ENCODE assay signal across 14 cellular contexts in the genomic region with DNA sequence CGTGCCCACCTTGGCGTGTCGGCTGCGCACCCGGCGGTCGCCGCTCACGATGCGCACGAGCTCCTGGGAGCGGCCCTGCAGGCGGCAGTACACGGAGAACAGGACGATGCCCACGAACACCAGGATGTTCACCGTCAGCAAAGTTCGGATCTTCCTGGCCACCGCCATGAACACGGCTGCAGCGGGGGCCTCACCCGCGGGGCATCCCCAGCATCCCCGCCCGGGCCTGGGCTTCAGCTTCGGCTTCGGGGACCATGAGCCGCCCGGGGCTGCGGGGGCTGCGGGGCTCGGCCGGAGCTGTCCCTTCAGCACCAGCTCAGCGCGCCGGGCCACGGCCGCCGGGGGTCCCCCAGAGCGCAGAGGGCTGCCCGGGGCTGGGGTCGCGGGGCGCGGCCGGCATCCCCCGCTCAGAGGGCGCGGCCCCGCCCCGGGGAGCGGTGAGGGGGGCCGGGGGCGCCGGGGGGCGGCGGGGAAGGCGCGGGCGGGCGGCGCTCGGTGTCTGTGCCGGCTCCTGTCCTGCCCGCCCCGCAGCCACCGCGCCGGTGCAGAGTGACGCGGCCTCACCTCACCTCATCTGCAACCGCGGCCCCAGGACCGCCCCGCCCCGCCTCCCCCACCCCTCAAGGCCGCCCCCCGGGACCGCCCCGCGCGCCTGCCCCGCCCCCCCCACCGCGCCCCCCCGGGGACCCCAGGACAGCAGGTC. TPM values are rescaled to one million over a fixed set of nuclear protein-coding genes. Genes with fewer than 3 reads are reported as not detected.
A peak's percentile ranks its signal among the peaks of the same experiment; 100 is the strongest.
DNase-seq lines count a peak whose midpoint lies in the region; ATAC-seq and TF ChIP-seq lines count a peak whose summit lies in the region.
"Had no signal": no experiment of that assay in that cellular context is flagged by ENCODE, and none has a peak within 500 bp of the region (broad histone marks: within the 10 kb centered on the region; RNA-seq: fewer than 3 reads in every experiment).

A gene (minus strand): TSS at position 554 of the 703 bp plus-strand sequence. CDS start 386 bp downstream, at position 168.

- intact Hi-C loops in activated naive CD4-positive, alpha-beta T cell treated with anti-CD3 and anti-CD28 coated beads for 36 hours (cut with micrococcal nuclease) = loop anchor here (5.0 kb wide), 2 partner anchors 42 to 163 kb away; a partner anchor contains a TSS
- intact Hi-C loops in body of pancreas (cut with DNase I) = no loop called here

- H3K27me3 ChIP-seq in body of pancreas = peaks cover 0 to 20% of the 10 kb centered on the region in 2 donors

- POLR2A ChIA-PET in RWPE1 (lab: Yijun Ruan, JAX; ENCODE audit: low non-redundant PET) = no interaction called here

- 5% methylated on average over 26 of the region's 86 CpGs; no CpG with 5 or more reads in 1 of the 2 donors for WGBS in body of pancreas, 2 donors

- H3K4me1 ChIP-seq in body of pancreas = no peaks in the 10 kb centered on the region
- H3K4me1 ChIP-seq: foreskin keratinocyte had no signal

- no peak for DNase-seq in activated naive CD4-positive, alpha-beta T cell treated with anti-CD3 and anti-CD28 coated beads for 36 hours
- DNase-seq in activated naive CD4-positive, alpha-beta T cell treated with Interleukin-2 at 50 U/mL for 16 hours = no peak
- DNase-seq in RWPE1 (ENCODE audit: low spot score) = no peak
- DNase-seq in epithelial cell of proximal tubule (ENCODE audit: low read depth) = no peak
- peak; percentile 73 for DNase-seq in retina
- DNase-seq in body of pancreas = no peak
- DNase-seq in left lobe of liver (ENCODE audit: low spot score) = no peak
- DNase-seq: foreskin keratinocyte, NCI-H446 treated with DMSO at 0.1 percent for 48 hours, stomach had no signal

- no peaks in the 10 kb centered on the region for H3K36me3 Mint-ChIP-seq in activated naive CD4-positive, alpha-beta T cell treated with anti-CD3 and anti-CD28 coated beads for 36 hours (ENCODE audit: low read depth)

- peaks cover 24% of the 10 kb centered on the region for H3K4me1 Mint-ChIP-seq in activated naive CD4-positive, alpha-beta T cell treated with anti-CD3 and anti-CD28 coated beads for 36 hours (ENCODE audit: low read depth)
- H3K4me1 Mint-ChIP-seq: B cell; central memory CD8-positive, alpha-beta T cell had no signal

- H3K27ac ChIP-seq in RWPE1 (peak within 1 kb of the TSS; percentile 97), body of pancreas (no peak within 1 kb of the TSS)
- H3K27ac ChIP-seq: foreskin keratinocyte had no signal

- peak within 1 kb of the TSS; percentile 34 for H3K4me3 Mint-ChIP-seq in activated naive CD4-positive, alpha-beta T cell treated with anti-CD3 and anti-CD28 coated beads for 36 hours
- H3K4me3 Mint-ChIP-seq: B cell; central memory CD8-positive, alpha-beta T cell had no signal

- CTCF ChIA-PET in activated naive CD4-positive, alpha-beta T cell treated with anti-CD3 and anti-CD28 coated beads for 36 hours (lab: Charles Lee) = no interaction called here
- CTCF ChIA-PET in RWPE1 (lab: Yijun Ruan, JAX) = interaction anchor here (0.6 to 0.7 kb wide), 2 partner anchors 53 to 125 kb away, joined by 4 read pairs; no protein-coding TSS in a partner anchor

- H3K4me3 ChIP-seq in epithelial cell of proximal tubule (ENCODE audit: low read depth, low read length) (peak within 1 kb of the TSS; percentile 27), body of pancreas (no peak within 1 kb of the TSS)

- H3K27ac Mint-ChIP-seq in activated naive CD4-positive, alpha-beta T cell treated with anti-CD3 and anti-CD28 coated beads for 36 hours = no peak within 1 kb of the TSS
- H3K27ac Mint-ChIP-seq: B cell had no signal

- ATAC-seq in HG03097 (IDR thresholded peaks at IDR 0.05; ENCODE audit: low FRiP score, unreplicated experiment) (no peak), body of pancreas (no peak), left lobe of liver (no peak)
- ATAC-seq: foreskin keratinocyte had no signal

- TF ChIP-seq POLR2A in body of pancreas (IDR thresholded peaks at IDR 0.05) = no peak

- TF ChIP-seq CTCF in RWPE1 (conservative IDR thresholded peaks at IDR 0.05; ENCODE audit: low read depth) = no peak
- no peak for TF ChIP-seq CTCF in epithelial cell of proximal tubule (conservative IDR thresholded peaks at IDR 0.05; ENCODE audit: low read depth, low read length)
- TF ChIP-seq CTCF in body of pancreas (IDR thresholded peaks at IDR 0.05) = no peak

- peaks cover 2% of the 10 kb centered on the region for H3K9me3 Mint-ChIP-seq in activated naive CD4-positive, alpha-beta T cell treated with anti-CD3 and anti-CD28 coated beads for 36 hours
- H3K9me3 Mint-ChIP-seq: central memory CD8-positive, alpha-beta T cell had no signal

- H3K9me3 ChIP-seq in body of pancreas = no peaks in the 10 kb centered on the region
- H3K9me3 ChIP-seq: stomach had no signal

- peaks cover 31% of the 10 kb centered on the region for H3K27me3 Mint-ChIP-seq in activated naive CD4-positive, alpha-beta T cell treated with anti-CD3 and anti-CD28 coated beads for 36 hours (ENCODE audit: low read depth)

- H3K36me3 ChIP-seq in body of pancreas (replicated peaks in 1 of 2; ENCODE audit: insufficient read depth in 1 of 2, low read depth in 2 of 2) = no peaks in the 10 kb centered on the region
- H3K36me3 ChIP-seq: stomach had no signal

RNA-seq across cellular contexts. Expression of the gene that starts here (rescaled TPM):
- total RNA-seq in activated naive CD4-positive, alpha-beta T cell treated with anti-CD3 and anti-CD28 coated beads for 36 hours = 1 to 10 TPM in 1 of 2 experiments, under 1 TPM in 1; 0.86 to 1.2 TPM
- total RNA-seq in epithelial cell of proximal tubule (not detected in 2 replicates), body of pancreas (not detected), left lobe of liver (not detected)
- total RNA-seq: foreskin keratinocyte, HT1080 had no signal
